ENCODE assay signal across 27 cellular contexts in genomic region chr9:37436540-37436939, GRCh38. TPM values are rescaled to one million over a fixed set of nuclear protein-coding genes. Genes with fewer than 3 reads are reported as not detected.
DNase-seq lines count a peak whose midpoint lies in the region; ATAC-seq and TF ChIP-seq lines count a peak whose summit lies in the region.
"Had no signal": no experiment of that assay in that cellular context is flagged by ENCODE, and none has a peak within 500 bp of the region (broad histone marks: within the 10 kb centered on the region; RNA-seq: fewer than 3 reads in every experiment).

No MANE protein-coding gene starts in this region.

- H3K36me3 ChIP-seq in Panc1 (ENCODE audit: control insufficient read depth, insufficient read depth, low read length) = peaks cover 41% of the 10 kb centered on the region
- peaks cover 86% of the 10 kb centered on the region for H3K36me3 ChIP-seq in left ventricle myocardium inferior
- H3K36me3 ChIP-seq: ovary had no signal

- ATAC-seq in Panc1 (peak; percentile 1; the same call in 1 of the 2 replicates), sciatic nerve (no peak), HG03095 (IDR thresholded peaks at IDR 0.05; ENCODE audit: unreplicated experiment) (no peak), T-cell (replicated peaks in 1 of 4) (no peak)
- ATAC-seq: activated T-cell treated with anti-CD3 and anti-CD28 coated beads, Interleukin-2, amount 50 U/mL, for 72 hours; CD8-positive, alpha-beta T cell; esophagus mucosa; GM12878; stimulated activated naive CD8-positive, alpha-beta T cell treated with anti-CD3 and anti-CD28 coated beads, Interleukin-15, Interleukin-2, amounts not matched to agents 100 U/mL and 50 U/mL, for 24 hours had no signal

- peaks cover 15% of the 10 kb centered on the region for H3K4me1 ChIP-seq in Panc1 (ENCODE audit: control insufficient read depth, insufficient read depth, low read length)
- H3K4me1 ChIP-seq in left ventricle myocardium inferior = peaks cover 65% of the 10 kb centered on the region
- H3K4me1 ChIP-seq: BE2C had no signal

- no peak overlapping the region for H3K4me3 Mint-ChIP-seq in T-cell
- H3K4me3 Mint-ChIP-seq: activated T-cell treated with anti-CD3 and anti-CD28 coated beads, Interleukin-2, amount 50 U/mL, for 72 hours; CD8-positive, alpha-beta T cell; central memory CD8-positive, alpha-beta T cell; dendritic cell treated with granulocyte-macrophage colony-stimulating factor and Interleukin-4, amounts not matched to agents 40 ng/mL and 50 ng/mL, for 4 days; neural crest cell had no signal

- no TSS peak for BruUV-seq in Panc1 (replicated peaks; lab: Mats Ljungman, UMichigan)

- H3K4me3 ChIP-seq in Panc1 (ENCODE audit: low read depth in 2 of 2, low read length in 2 of 2) = no peak overlapping the region
- H3K4me3 ChIP-seq in left ventricle myocardium inferior = no peak overlapping the region
- H3K4me3 ChIP-seq: GM12878, ovary, smooth muscle cell had no signal

- peaks cover 0 to 7% (median 6%) of the 10 kb centered on the region in 3 donors for H3K4me1 Mint-ChIP-seq in T-cell

- CTCF ChIA-PET in Panc1 (lab: Charles Lee) = no interaction called here
- CTCF ChIA-PET in T-cell (lab: Charles Lee) = no interaction called here

- H3K36me3 Mint-ChIP-seq in T-cell = peaks cover 32% of the 10 kb centered on the region

- H3K27ac Mint-ChIP-seq in T-cell = peak overlapping the region in 1 of 2 donors; percentile 34
- H3K27ac Mint-ChIP-seq: activated T-cell treated with anti-CD3 and anti-CD28 coated beads, Interleukin-2, amount 50 U/mL, for 72 hours; CD8-positive, alpha-beta T cell; dendritic cell treated with granulocyte-macrophage colony-stimulating factor and Interleukin-4, amounts not matched to agents 40 ng/mL and 50 ng/mL, for 4 days had no signal

- H3K27ac ChIP-seq in Panc1 (ENCODE audit: low read length) = no peak overlapping the region
- peak overlapping the region; percentile 88 for H3K27ac ChIP-seq in cingulate gyrus (ENCODE audit: low read depth, low read length)
- peak overlapping the region; percentile 38 for H3K27ac ChIP-seq in left ventricle myocardium inferior (replicated peaks)
- H3K27ac ChIP-seq: ovary had no signal

- no peak for DNase-seq in Panc1 (ENCODE audit: low read depth, low spot score)
- no peak for DNase-seq in left ventricle myocardium inferior
- DNase-seq in sciatic nerve (ENCODE audit: low spot score) = peak; percentile 46
- no peak for DNase-seq in medulla oblongata (ENCODE audit: extremely low spot score)
- DNase-seq in NCI-H524 treated with DMSO at 0.1 percent for 48 hours (lab: John Stamatoyannopoulos, UW) = no peak
- DNase-seq in T-cell = no peak
- DNase-seq: ACHN; activated T-cell treated with anti-CD3 and anti-CD28 coated beads, Interleukin-2, amount 50 U/mL, for 72 hours; BE2C; CD8-positive, alpha-beta T cell; EL; kidney; NCI-H1092; NCI-H1694 treated with DMSO at 0.1 percent for 48 hours; NCI-H446 treated with DMSO at 0.1 percent for 48 hours; ovary; retina; stimulated activated naive CD8-positive, alpha-beta T cell treated with anti-CD3 and anti-CD28 coated beads, Interleukin-15, Interleukin-2, amounts not matched to agents 100 U/mL and 50 U/mL, for 24 hours; T-helper 1 cell had no signal

- TF ChIP-seq CTCF in Panc1 (IDR thresholded peaks at IDR 0.05) (no peak), left ventricle myocardium inferior (IDR thresholded peaks at IDR 0.05; ENCODE audit: borderline replicate concordance) (no peak)

- H3K27me3 ChIP-seq in Panc1 (ENCODE audit: control insufficient read depth, insufficient read depth, low read length) (no peaks in the 10 kb centered on the region), left ventricle myocardium inferior (ENCODE audit: low read depth) (no peaks in the 10 kb centered on the region)
- H3K27me3 ChIP-seq: BE2C, ovary had no signal

- H3K9me3 Mint-ChIP-seq in T-cell = no peaks in the 10 kb centered on the region
- H3K9me3 Mint-ChIP-seq: activated T-cell treated with anti-CD3 and anti-CD28 coated beads, Interleukin-2, amount 50 U/mL, for 72 hours; CD8-positive, alpha-beta T cell; central memory CD8-positive, alpha-beta T cell; dendritic cell treated with granulocyte-macrophage colony-stimulating factor and Interleukin-4, amounts not matched to agents 40 ng/mL and 50 ng/mL, for 4 days; neural crest cell had no signal

- POLR2A ChIA-PET in Panc1 (lab: Charles Lee) = no interaction called here
- POLR2A ChIA-PET in T-cell (lab: Charles Lee) = no interaction called here

- in situ Hi-C loops in Panc1 (cut with HindIII; ENCODE audit: low pct_unique_long_range_greater_than_20kb, low sequenced_read_pairs) = no loop called here

- no peaks in the 10 kb centered on the region for H3K27me3 Mint-ChIP-seq in T-cell
- H3K27me3 Mint-ChIP-seq: central memory CD8-positive, alpha-beta T cell; dendritic cell treated with granulocyte-macrophage colony-stimulating factor and Interleukin-4, amounts not matched to agents 40 ng/mL and 50 ng/mL, for 4 days had no signal

- H3K9me3 ChIP-seq in Panc1 (ENCODE audit: control insufficient read depth, insufficient read depth, low read depth, low read length) (no peaks in the 10 kb centered on the region), left ventricle myocardium inferior (replicated peaks) (no peaks in the 10 kb centered on the region)
- H3K9me3 ChIP-seq: BE2C, ovary had no signal

- intact Hi-C loops in Panc1 (cut with micrococcal nuclease; ENCODE audit: unreplicated experiment) (no loop called here), left ventricle myocardium inferior (cut with micrococcal nuclease) (loop anchor here (10.0 kb wide), 1 partner anchor 58 kb away; no protein-coding TSS in a partner anchor), sciatic nerve (cut with DNase I) (no loop called here)

RNA-seq across cellular contexts. Expression of gene GRHPR, which starts 14.0 kb away (rescaled TPM):
- total RNA-seq in Panc1 (2021; ENCODE audit: unreplicated experiment) (238 TPM), left ventricle myocardium inferior (104 TPM), sciatic nerve (90.7 TPM), T-cell (10 to 100 TPM; 33.3 to 63.8 (median 43.9) TPM)
- 439 TPM for polyA plus RNA-seq in Panc1 (2012; ENCODE audit: insufficient read length)

RNA-seq across cellular contexts. Expression of gene ZBTB5, which starts 28.7 kb away (rescaled TPM):
- total RNA-seq in Panc1 (2021; ENCODE audit: unreplicated experiment) (30.6 TPM), left ventricle myocardium inferior (4.9 TPM), sciatic nerve (11.3 TPM), T-cell (10 to 100 TPM; 12.5 to 14.3 (median 13.3) TPM)
- 17.1 TPM for polyA plus RNA-seq in Panc1 (2012; ENCODE audit: insufficient read length)

RNA-seq across cellular contexts. Expression of gene POLR1E, which starts 49.2 kb away (rescaled TPM):
- 93.8 TPM for total RNA-seq in Panc1 (2021; ENCODE audit: unreplicated experiment)
- polyA plus RNA-seq in Panc1 (2012; ENCODE audit: insufficient read length) = 56.8 TPM
- total RNA-seq in left ventricle myocardium inferior = 15.8 TPM
- total RNA-seq in sciatic nerve = 19.4 TPM
- 10 to 100 TPM; 31.5 to 37.4 (median 35.0) TPM for total RNA-seq in T-cell
